8 cellular contexts compared by ENCODE assay signal in genomic region chr3:128123538-128124368, GRCh38. TPM values are rescaled to one million over a fixed set of nuclear protein-coding genes. Genes with fewer than 3 reads are reported as not detected.
DNase-seq lines count a peak whose midpoint lies in the region; ATAC-seq and TF ChIP-seq lines count a peak whose summit lies in the region.

TSS of gene RUVBL1 (minus strand) at chr3:128123812. CDS start at chr3:128123724, 88 bp downstream.

- intact Hi-C loops in activated CD4-positive, alpha-beta memory T cell treated with anti-CD3 and anti-CD28 coated beads for 36 hours (cut with micrococcal nuclease): loop anchor here (1.0 to 2.0 kb wide), 3 partner anchors 11 to 71 kb away; partner anchors contain the start of genes EEFSEC and SEC61A1
- intact Hi-C loops in dorsolateral prefrontal cortex (cut with DNase I) (loop anchor here (1.0 to 5.0 kb wide), 3 partner anchors 30 to 71 kb away; partner anchors contain the start of genes EEFSEC (in 1 of the 2) and SEC61A1 (in 1 of the 2)), right lobe of liver (cut with DNase I) (no loop called here)

- peak within 1 kb of the TSS; percentile 85 for H3K27ac Mint-ChIP-seq in activated CD4-positive, alpha-beta memory T cell treated with anti-CD3 and anti-CD28 coated beads for 36 hours

- 9% methylated on average over 10 of the region's 47 CpGs for WGBS in right lobe of liver (ENCODE audit: insufficient coverage, low coverage, low lambda C conversion rate, missing lambda C conversion rate)

- H3K4me1 ChIP-seq in right lobe of liver: peaks cover 0 to 23% (median 4%) of the 10 kb centered on the region in 4 donors

- peaks cover 31% of the 10 kb centered on the region for H3K4me1 Mint-ChIP-seq in activated CD4-positive, alpha-beta memory T cell treated with anti-CD3 and anti-CD28 coated beads for 36 hours (ENCODE audit: low read depth)

- no peaks in the 10 kb centered on the region for H3K9me3 ChIP-seq in right lobe of liver

- peak; percentile 37 for TF ChIP-seq POLR2A in right lobe of liver (IDR thresholded peaks at IDR 0.05)

- TF ChIP-seq CTCF in dorsolateral prefrontal cortex (IDR thresholded peaks at IDR 0.05 in 54 of 56, conservative IDR thresholded peaks at IDR 0.05 in 2 of 56; ENCODE audit: low read depth in 1 of 56, partially characterized antibody in 56 of 56): peak in 31 of 56 donors; percentile 6 to 55 (median 27)
- no peak for TF ChIP-seq CTCF in right lobe of liver (IDR thresholded peaks at IDR 0.05)

- no peaks in the 10 kb centered on the region for H3K27me3 Mint-ChIP-seq in activated CD4-positive, alpha-beta memory T cell treated with anti-CD3 and anti-CD28 coated beads for 36 hours

- peak; percentile 98 for DNase-seq in CD1c-positive myeloid dendritic cell (ENCODE audit: extremely low spot score)
- DNase-seq in NCI-H82 treated with DMSO at 0.1 percent for 48 hours (lab: John Stamatoyannopoulos, UW; ENCODE audit: unreplicated experiment): peak; percentile 99
- peak; percentile 99 for DNase-seq in activated CD4-positive, alpha-beta memory T cell treated with anti-CD3 and anti-CD28 coated beads for 36 hours
- DNase-seq in dorsolateral prefrontal cortex: peak; percentile 90 to 99 (median 98)
- DNase-seq in right lobe of liver: peak; percentile 97 to 98 (median 97)
- DNase-seq in stimulated activated CD4-positive, alpha-beta T cell treated with anti-CD3 and anti-CD28 coated beads, Interleukin-4, amount 100 ng/mL, for 4 hours: peak; percentile 92 to 96

- peak within 1 kb of the TSS; percentile 97 for H3K4me3 Mint-ChIP-seq in activated CD4-positive, alpha-beta memory T cell treated with anti-CD3 and anti-CD28 coated beads for 36 hours

- H3K27me3 ChIP-seq in dorsolateral prefrontal cortex: peaks cover 0 to 4% (median 0%) of the 10 kb centered on the region in 45 donors
- H3K27me3 ChIP-seq in right lobe of liver: no peaks in the 10 kb centered on the region

- peak within 1 kb of the TSS in 50 of 59 donors; percentile 4 to 81 (median 64) for H3K27ac ChIP-seq in dorsolateral prefrontal cortex
- peak within 1 kb of the TSS; percentile 14 to 51 (median 47) for H3K27ac ChIP-seq in right lobe of liver

- H3K4me3 ChIP-seq in dorsolateral prefrontal cortex: peak within 1 kb of the TSS; percentile 71 to 100 (median 88)
- peak within 1 kb of the TSS; percentile 77 to 92 (median 86) for H3K4me3 ChIP-seq in right lobe of liver

- ATAC-seq in GM19438 (IDR thresholded peaks at IDR 0.05; ENCODE audit: low read depth, unreplicated experiment) (peak; percentile 95), HG03575 (IDR thresholded peaks at IDR 0.05; ENCODE audit: extremely low read depth, insufficient number of reproducible peaks, low FRiP score, unreplicated experiment) (peak; percentile 68), right lobe of liver (peak; percentile 98 to 100 (median 99))

- H3K36me3 ChIP-seq in right lobe of liver: peaks cover 0 to 3% (median 0%) of the 10 kb centered on the region in 4 donors

- POLR2A ChIA-PET in activated CD4-positive, alpha-beta memory T cell treated with anti-CD3 and anti-CD28 coated beads for 36 hours (lab: Charles Lee): interaction anchor here (0.8 to 3.5 kb wide), 12 partner anchors 9 to 525 kb away, joined by 3 to 32 read pairs (median 4); partner anchors contain the start of genes EEFSEC, MCM2 and SEC61A1

- CTCF ChIA-PET in activated CD4-positive, alpha-beta memory T cell treated with anti-CD3 and anti-CD28 coated beads for 36 hours (lab: Charles Lee): interaction anchor here (1.2 to 2.7 kb wide), 6 partner anchors 10 to 55 kb away, joined by 4 to 21 read pairs (median 8); partner anchors contain the start of gene EEFSEC

- no peaks in the 10 kb centered on the region for H3K9me3 Mint-ChIP-seq in activated CD4-positive, alpha-beta memory T cell treated with anti-CD3 and anti-CD28 coated beads for 36 hours

- peaks cover 17% of the 10 kb centered on the region for H3K36me3 Mint-ChIP-seq in activated CD4-positive, alpha-beta memory T cell treated with anti-CD3 and anti-CD28 coated beads for 36 hours

RNA-seq across cellular contexts. Expression of gene RUVBL1, which starts in this region (rescaled TPM):
- total RNA-seq in activated CD4-positive, alpha-beta memory T cell treated with anti-CD3 and anti-CD28 coated beads for 36 hours: 10 to 100 TPM; 81.6 to 87.0 TPM
- total RNA-seq in dorsolateral prefrontal cortex: 10 to 100 TPM; 13.0 to 28.3 (median 18.2) TPM
- 10 to 100 TPM in 5 of 6 experiments, 1 to 10 TPM in 1; 8.6 to 20.3 (median 12.9) TPM for total RNA-seq in right lobe of liver

Comparison
In these comparisons a context has a peak if more than half of its experiments do, and no peak if none do; other contexts are left out.
1. Peak in every context shown above with its lines: DNase-seq, ATAC-seq, H3K4me3 ChIP-seq and H3K27ac ChIP-seq.
2. CTCF ChIP-seq: peak in dorsolateral prefrontal cortex (31 of 56); none in right lobe of liver (0 of 4).
3. intact Hi-C loops: an anchor here in activated CD4-positive, alpha-beta memory T cell treated with anti-CD3 and anti-CD28 coated beads for 36 hours (1.0 to 2.0 kb wide) and dorsolateral prefrontal cortex (1.0 to 5.0 kb wide); none called in right lobe of liver.